ENCODE assay signal across 11 cellular contexts in the genomic region with DNA sequence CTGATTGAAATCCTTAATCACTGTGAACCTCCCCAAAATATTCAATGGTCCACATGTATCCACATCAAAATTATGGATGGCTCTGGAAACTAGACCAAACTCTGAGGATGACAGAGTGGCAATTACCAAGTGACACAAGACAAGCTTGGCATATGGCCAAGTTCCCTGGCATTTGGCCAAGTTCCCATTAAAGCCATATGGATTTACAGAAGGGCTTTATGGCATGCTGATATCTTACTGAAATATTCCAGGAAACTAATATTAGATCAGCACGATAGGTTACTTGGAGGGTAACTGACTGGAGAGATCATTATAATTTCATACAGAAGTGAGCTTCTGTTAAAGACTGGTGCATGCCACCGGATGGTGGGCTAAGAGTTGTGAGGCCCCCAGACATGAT. TPM values are rescaled to one million over a fixed set of nuclear protein-coding genes. Genes with fewer than 3 reads are reported as not detected.
DNase-seq lines count a peak whose midpoint lies in the region; ATAC-seq lines count a peak whose summit lies in the region.
"Had no signal": no experiment of that assay in that cellular context is flagged by ENCODE, and none has a peak within 500 bp of the region (broad histone marks: within the 10 kb centered on the region; RNA-seq: fewer than 3 reads in every experiment).

No MANE protein-coding gene starts in this region.

- DNase-seq in LoVo (ENCODE audit: low spot score) (peak; percentile 47), NCI-H2107 (lab: John Stamatoyannopoulos, UW) (peak; percentile 27), SK-N-DZ (ENCODE audit: low spot score) (peak; percentile 92), left lobe of liver (ENCODE audit: low spot score) (peak; percentile 50)
- no peak for DNase-seq in activated T-cell treated with anti-CD3 and anti-CD28 coated beads, Interleukin-2, amount 50 U/mL, for 1 hour
- DNase-seq: GOT3, islet precursor cell, KG1 had no signal

- ATAC-seq in left lobe of liver (no peak), esophagus mucosa (no peak), GM18873 (IDR thresholded peaks at IDR 0.05; ENCODE audit: low FRiP score, unreplicated experiment) (no peak), GM18511 (IDR thresholded peaks at IDR 0.05; ENCODE audit: unreplicated experiment) (no peak)

RNA-seq across cellular contexts. Expression of a gene that starts 21.9 kb away (rescaled TPM):
- 27.7 and 30.4 TPM in 2 replicates for polyA plus RNA-seq in SK-N-DZ (2014; cell fraction: cytosol; rRNA removed)
- polyA plus RNA-seq in SK-N-DZ (2014; cell fraction: nucleus; rRNA removed), result 19.0 and 27.7 TPM in 2 replicates
- total RNA-seq in left lobe of liver (11.3 TPM), esophagus mucosa (14.8 TPM)
